In the genomic region with DNA sequence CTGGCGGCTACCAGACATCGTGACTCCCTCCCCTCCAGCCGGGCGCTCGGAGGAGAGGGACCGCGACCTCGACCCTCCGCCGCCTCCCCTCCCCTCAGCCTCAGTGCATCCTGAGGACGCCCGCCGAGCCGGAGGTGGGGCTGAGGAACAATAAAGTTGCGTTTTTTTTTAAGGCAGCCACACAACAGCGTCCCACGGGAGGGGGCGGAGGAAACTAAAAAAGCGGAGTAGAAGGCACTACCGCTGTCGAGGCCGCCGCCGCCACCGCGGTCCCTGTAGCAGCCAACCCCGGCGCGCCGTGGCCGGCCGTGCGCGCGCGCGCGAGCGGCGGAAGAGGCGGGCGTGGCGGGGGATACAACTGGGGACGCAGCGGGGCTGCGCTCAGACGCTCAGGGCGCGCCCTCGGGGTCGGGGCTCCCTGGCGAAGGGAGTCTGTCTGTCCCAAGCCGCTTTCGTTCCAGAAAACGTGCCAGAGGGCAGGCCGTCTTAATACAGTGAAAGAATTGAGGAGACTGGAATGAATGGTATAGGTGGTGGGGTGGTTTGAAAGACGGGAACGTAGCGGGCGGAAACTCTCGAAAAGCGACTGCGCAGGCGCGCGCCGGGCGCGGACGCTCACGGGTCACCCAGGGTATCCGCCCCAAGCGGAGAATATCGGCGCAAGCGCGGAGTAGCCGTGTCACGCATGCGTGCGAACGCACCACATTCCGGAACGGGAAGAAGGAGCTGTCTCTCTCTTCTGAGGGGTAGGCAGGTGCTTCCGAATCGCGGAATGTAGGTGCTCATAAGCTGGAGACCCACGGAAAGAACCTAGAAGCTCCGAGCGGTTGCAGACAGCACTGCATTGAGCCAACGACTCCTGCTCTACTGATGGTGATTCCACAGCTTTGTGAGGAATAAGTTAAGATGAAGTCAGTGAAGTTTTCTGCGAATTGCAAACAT, we compare ENCODE assay signal across 1 cellular context.
TF ChIP-seq lines count a peak whose summit lies in the region.

Gene COP1, minus strand, starts transcription at position 326 of the 942 bp plus-strand sequence. Its CDS starts 308 bp downstream, at position 18.

TF ChIP-seq in K562, 482 proteins besides CTCF, POLR2A, EP300 and RAD21 (continued from another document and continues in another):
- TF ChIP-seq, protein P1, sequence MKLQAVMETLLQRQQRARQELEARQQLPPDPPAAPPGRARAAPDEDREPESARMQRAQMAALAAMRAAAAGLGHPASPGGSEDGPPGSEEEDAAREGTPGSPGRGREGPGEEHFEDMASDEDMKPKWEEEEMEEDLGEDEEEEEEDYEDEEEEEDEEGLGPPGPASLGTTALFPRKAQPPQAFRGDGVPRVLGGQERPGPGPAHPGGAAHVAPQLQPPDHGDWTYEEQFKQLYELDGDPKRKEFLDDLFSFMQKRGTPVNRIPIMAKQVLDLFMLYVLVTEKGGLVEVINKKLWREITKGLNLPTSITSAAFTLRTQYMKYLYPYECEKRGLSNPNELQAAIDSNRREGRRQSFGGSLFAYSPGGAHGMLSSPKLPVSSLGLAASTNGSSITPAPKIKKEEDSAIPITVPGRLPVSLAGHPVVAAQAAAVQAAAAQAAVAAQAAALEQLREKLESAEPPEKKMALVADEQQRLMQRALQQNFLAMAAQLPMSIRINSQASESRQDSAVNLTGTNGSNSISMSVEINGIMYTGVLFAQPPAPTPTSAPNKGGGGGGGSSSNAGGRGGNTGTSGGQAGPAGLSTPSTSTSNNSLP (IDR thresholded peaks at IDR 0.05; ENCODE audit: borderline replicate concordance, low read depth, low read length), result no peak
- TF ChIP-seq MAFG (tag; conservative IDR thresholded peaks at IDR 0.05) (no peak), POLR3G (IDR thresholded peaks at IDR 0.05; ENCODE audit: extremely low read depth, insufficient read length, insufficient replicate concordance) (no peak), NCOR1 (IDR thresholded peaks at IDR 0.05) (0 out of 2 replicates have a peak, but pooled peaks have one; percentile 6), HDAC8 (tag; IDR thresholded peaks at IDR 0.05) (no peak), PCBP1 (IDR thresholded peaks at IDR 0.05; ENCODE audit: low read depth, low read length, poor library complexity, severe bottlenecking) (peak; percentile 89), L3MBTL2 (IDR thresholded peaks at IDR 0.05) (peak; percentile 42; the same call in 1 of the 2 replicates), SP1 (CRISPR knock-in tag; IDR thresholded peaks at IDR 0.05) (peak; percentile 50; the same call in 1 of the 2 replicates), ZC3H11A (IDR thresholded peaks at IDR 0.05; ENCODE audit: low read depth, low read length) (no peak), MTA3 (IDR thresholded peaks at IDR 0.05; ENCODE audit: borderline replicate concordance) (peak; percentile 69), POLR2H (tag; IDR thresholded peaks at IDR 0.05; ENCODE audit: low read depth) (peak; percentile 96), TRIM24 (IDR thresholded peaks at IDR 0.05) (no peak), ZNF232 (CRISPR knock-in tag; IDR thresholded peaks at IDR 0.05) (no peak), MXI1 (IDR thresholded peaks at IDR 0.05; ENCODE audit: low read depth, low read length) (peak; percentile 41; the same call in 1 of the 2 replicates), POLR2AphosphoS2 (IDR thresholded peaks at IDR 0.05; ENCODE audit: low read length) (peak; percentile 70; the same call in 1 of the 2 replicates), FOXK2 (conservative IDR thresholded peaks at IDR 0.05 in 1 of 2, IDR thresholded peaks at IDR 0.05 in 1 of 2; ENCODE audit: low read depth in 2 of 2) (peak in 1 of 2 experiments; percentile 11; a peak in 1 of 4 replicates), TAF9B (IDR thresholded peaks at IDR 0.05; ENCODE audit: partially characterized antibody) (peak; percentile 46), CREB1 (IDR thresholded peaks at IDR 0.05) (peak; percentile 75), CREB1 (CRISPR knock-in tag; IDR thresholded peaks at IDR 0.05) (0 out of 2 replicates have a peak, but pooled peaks have one; percentile 28), FOXA1 (IDR thresholded peaks at IDR 0.05; ENCODE audit: borderline replicate concordance) (no peak), ZNF165 (CRISPR knock-in tag; IDR thresholded peaks at IDR 0.05; ENCODE audit: borderline replicate concordance) (no peak), IRF9 (tag; IDR thresholded peaks at IDR 0.05) (no peak), MYC (IDR thresholded peaks at IDR 0.05; ENCODE audit: low read depth, low read length) (peak; percentile 82), MYC (CRISPR knock-in tag; IDR thresholded peaks at IDR 0.05; ENCODE audit: borderline replicate concordance, low read depth) (no peak), ETV5 (CRISPR knock-in tag; IDR thresholded peaks at IDR 0.05; ENCODE audit: low read depth) (peak; percentile 64), SAP30 (IDR thresholded peaks at IDR 0.05; ENCODE audit: borderline replicate concordance, insufficient read depth, low read depth, low read length, poor library complexity, severe bottlenecking) (peak; percentile 95), MAZ (CRISPR knock-in tag; conservative IDR thresholded peaks at IDR 0.05 in 1 of 2, IDR thresholded peaks at IDR 0.05 in 1 of 2) (peak; percentile 50 to 85), ZNF212 (CRISPR knock-in tag; IDR thresholded peaks at IDR 0.05) (no peak), MCM5 (IDR thresholded peaks at IDR 0.05; ENCODE audit: low read depth) (no peak), EP400 (IDR thresholded peaks at IDR 0.05) (peak; percentile 77; the same call in 1 of the 2 replicates), GTF2E2 (tag; IDR thresholded peaks at IDR 0.05) (peak; percentile 46; the same call in 1 of the 2 replicates), ZNF316 (IDR thresholded peaks at IDR 0.05) (no peak), MAX (CRISPR knock-in tag; IDR thresholded peaks at IDR 0.05) (peak; percentile 53), ZFX (CRISPR knock-in tag; IDR thresholded peaks at IDR 0.05) (peak; percentile 70; the same call in 1 of the 2 replicates), SOX6 (IDR thresholded peaks at IDR 0.05) (peak; percentile 26; the same call in 1 of the 2 replicates), THRB (CRISPR knock-in tag; conservative IDR thresholded peaks at IDR 0.05) (peak; percentile 17; the same call in 1 of the 2 replicates), HNRNPLL (IDR thresholded peaks at IDR 0.05; ENCODE audit: low read depth, low read length, poor library complexity, severe bottlenecking) (peak; percentile 97), CBFA2T3 (IDR thresholded peaks at IDR 0.05) (no peak), CREBBP (IDR thresholded peaks at IDR 0.05; ENCODE audit: low read depth, low read length) (no peak), SRSF9 (IDR thresholded peaks at IDR 0.05; ENCODE audit: borderline replicate concordance, low read depth, low read length) (no peak), SMAD4 (CRISPR knock-in tag; conservative IDR thresholded peaks at IDR 0.05) (peak; percentile 78), MTA2 (IDR thresholded peaks at IDR 0.05; ENCODE audit: low read depth) (no peak), RFX7 (CRISPR knock-in tag; IDR thresholded peaks at IDR 0.05) (0 out of 2 replicates have a peak, but pooled peaks have one; percentile 18), SAFB (IDR thresholded peaks at IDR 0.05; ENCODE audit: borderline replicate concordance, low read depth, low read length) (peak; percentile 43; the same call in 1 of the 2 replicates), ZNF586 (CRISPR knock-in tag; conservative IDR thresholded peaks at IDR 0.05) (no peak), CBX5 (IDR thresholded peaks at IDR 0.05; ENCODE audit: borderline replicate concordance, low read depth) (no peak), SMAD3 (CRISPR knock-in tag; conservative IDR thresholded peaks at IDR 0.05) (0 out of 2 replicates have a peak, but pooled peaks have one; percentile 8), ZNF24 (IDR thresholded peaks at IDR 0.05) (peak; percentile 36; the same call in 1 of the 2 replicates), ZNF224 (CRISPR knock-in tag; IDR thresholded peaks at IDR 0.05) (no peak), CHD2 (IDR thresholded peaks at IDR 0.05; ENCODE audit: low read depth, low read length) (no peak)
- TF ChIP-seq, protein P2, sequence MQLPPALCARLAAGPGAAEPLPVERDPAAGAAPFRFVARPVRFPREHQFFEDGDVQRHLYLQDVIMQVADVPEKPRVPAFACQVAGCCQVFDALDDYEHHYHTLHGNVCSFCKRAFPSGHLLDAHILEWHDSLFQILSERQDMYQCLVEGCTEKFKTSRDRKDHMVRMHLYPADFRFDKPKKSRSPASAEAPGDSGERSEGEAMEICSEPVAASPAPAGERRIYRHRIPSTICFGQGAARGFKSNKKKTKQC (CRISPR knock-in tag; IDR thresholded peaks at IDR 0.05), result peak; percentile 32; the same call in 1 of the 2 replicates
- TF ChIP-seq, protein P3, sequence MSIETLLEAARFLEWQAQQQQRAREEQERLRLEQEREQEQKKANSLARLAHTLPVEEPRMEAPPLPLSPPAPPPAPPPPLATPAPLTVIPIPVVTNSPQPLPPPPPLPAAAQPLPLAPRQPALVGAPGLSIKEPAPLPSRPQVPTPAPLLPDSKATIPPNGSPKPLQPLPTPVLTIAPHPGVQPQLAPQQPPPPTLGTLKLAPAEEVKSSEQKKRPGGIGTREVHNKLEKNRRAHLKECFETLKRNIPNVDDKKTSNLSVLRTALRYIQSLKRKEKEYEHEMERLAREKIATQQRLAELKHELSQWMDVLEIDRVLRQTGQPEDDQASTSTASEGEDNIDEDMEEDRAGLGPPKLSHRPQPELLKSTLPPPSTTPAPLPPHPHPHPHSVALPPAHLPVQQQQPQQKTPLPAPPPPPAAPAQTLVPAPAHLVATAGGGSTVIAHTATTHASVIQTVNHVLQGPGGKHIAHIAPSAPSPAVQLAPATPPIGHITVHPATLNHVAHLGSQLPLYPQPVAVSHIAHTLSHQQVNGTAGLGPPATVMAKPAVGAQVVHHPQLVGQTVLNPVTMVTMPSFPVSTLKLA (conservative IDR thresholded peaks at IDR 0.05), result peak; percentile 50 to 81
- TF ChIP-seq, protein P4, sequence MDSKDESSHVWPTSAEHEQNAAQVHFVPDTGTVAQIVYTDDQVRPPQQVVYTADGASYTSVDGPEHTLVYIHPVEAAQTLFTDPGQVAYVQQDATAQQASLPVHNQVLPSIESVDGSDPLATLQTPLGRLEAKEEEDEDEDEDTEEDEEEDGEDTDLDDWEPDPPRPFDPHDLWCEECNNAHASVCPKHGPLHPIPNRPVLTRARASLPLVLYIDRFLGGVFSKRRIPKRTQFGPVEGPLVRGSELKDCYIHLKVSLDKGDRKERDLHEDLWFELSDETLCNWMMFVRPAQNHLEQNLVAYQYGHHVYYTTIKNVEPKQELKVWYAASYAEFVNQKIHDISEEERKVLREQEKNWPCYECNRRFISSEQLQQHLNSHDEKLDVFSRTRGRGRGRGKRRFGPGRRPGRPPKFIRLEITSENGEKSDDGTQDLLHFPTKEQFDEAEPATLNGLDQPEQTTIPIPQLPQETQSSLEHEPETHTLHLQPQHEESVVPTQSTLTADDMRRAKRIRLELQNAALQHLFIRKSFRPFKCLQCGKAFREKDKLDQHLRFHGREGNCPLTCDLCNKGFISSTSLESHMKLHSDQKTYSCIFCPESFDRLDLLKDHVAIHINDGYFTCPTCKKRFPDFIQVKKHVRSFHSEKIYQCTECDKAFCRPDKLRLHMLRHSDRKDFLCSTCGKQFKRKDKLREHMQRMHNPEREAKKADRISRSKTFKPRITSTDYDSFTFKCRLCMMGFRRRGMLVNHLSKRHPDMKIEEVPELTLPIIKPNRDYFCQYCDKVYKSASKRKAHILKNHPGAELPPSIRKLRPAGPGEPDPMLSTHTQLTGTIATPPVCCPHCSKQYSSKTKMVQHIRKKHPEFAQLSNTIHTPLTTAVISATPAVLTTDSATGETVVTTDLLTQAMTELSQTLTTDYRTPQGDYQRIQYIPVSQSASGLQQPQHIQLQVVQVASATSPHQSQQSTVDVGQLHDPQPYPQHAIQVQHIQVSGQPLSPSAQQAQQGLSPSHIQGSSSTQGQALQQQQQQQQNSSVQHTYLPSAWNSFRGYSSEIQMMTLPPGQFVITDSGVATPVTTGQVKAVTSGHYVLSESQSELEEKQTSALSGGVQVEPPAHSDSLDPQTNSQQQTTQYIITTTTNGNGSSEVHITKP (IDR thresholded peaks at IDR 0.05; ENCODE audit: partially characterized antibody), result peak; percentile 41
- TF ChIP-seq, protein P5, sequence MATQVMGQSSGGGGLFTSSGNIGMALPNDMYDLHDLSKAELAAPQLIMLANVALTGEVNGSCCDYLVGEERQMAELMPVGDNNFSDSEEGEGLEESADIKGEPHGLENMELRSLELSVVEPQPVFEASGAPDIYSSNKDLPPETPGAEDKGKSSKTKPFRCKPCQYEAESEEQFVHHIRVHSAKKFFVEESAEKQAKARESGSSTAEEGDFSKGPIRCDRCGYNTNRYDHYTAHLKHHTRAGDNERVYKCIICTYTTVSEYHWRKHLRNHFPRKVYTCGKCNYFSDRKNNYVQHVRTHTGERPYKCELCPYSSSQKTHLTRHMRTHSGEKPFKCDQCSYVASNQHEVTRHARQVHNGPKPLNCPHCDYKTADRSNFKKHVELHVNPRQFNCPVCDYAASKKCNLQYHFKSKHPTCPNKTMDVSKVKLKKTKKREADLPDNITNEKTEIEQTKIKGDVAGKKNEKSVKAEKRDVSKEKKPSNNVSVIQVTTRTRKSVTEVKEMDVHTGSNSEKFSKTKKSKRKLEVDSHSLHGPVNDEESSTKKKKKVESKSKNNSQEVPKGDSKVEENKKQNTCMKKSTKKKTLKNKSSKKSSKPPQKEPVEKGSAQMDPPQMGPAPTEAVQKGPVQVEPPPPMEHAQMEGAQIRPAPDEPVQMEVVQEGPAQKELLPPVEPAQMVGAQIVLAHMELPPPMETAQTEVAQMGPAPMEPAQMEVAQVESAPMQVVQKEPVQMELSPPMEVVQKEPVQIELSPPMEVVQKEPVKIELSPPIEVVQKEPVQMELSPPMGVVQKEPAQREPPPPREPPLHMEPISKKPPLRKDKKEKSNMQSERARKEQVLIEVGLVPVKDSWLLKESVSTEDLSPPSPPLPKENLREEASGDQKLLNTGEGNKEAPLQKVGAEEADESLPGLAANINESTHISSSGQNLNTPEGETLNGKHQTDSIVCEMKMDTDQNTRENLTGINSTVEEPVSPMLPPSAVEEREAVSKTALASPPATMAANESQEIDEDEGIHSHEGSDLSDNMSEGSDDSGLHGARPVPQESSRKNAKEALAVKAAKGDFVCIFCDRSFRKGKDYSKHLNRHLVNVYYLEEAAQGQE (CRISPR knock-in tag; IDR thresholded peaks at IDR 0.05; ENCODE audit: low read depth), result no peak
